14 cellular contexts compared by ENCODE assay signal in the genomic region with DNA sequence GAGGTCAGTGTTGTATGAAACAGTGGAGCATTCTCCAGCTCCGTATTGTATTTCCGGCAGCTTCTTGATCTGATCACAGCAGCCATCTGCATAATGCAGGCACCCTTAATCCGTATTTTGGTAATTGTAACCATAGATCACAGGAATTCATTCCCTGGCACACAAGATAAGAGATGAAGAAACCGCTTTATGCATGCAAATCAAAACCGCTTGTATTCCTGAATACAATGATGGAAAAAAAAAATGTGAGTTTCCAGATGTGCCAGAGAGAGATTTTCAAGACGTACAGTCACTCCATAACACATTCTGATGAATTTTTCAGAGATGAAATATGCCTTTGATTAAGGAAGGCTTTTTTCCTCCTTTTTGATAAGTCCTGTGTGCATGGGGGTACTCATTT.
"Had no signal": no experiment of that assay in that cellular context is flagged by ENCODE, and none has a peak within 500 bp of the region (broad histone marks: within the 10 kb centered on the region; RNA-seq: fewer than 3 reads in every experiment).

No MANE protein-coding gene starts in this region.

- H3K27ac ChIP-seq: esophagus muscularis mucosa, left lung, sigmoid colon, WERI-Rb-1 had no signal

- H3K27me3 ChIP-seq: sigmoid colon had no signal

- H3K36me3 ChIP-seq: esophagus muscularis mucosa, left lung, sigmoid colon, WERI-Rb-1 had no signal

- H3K4me1 ChIP-seq: esophagus muscularis mucosa, left lung, sigmoid colon had no signal

- H3K9me3 ChIP-seq: esophagus muscularis mucosa, left lung, mucosa of descending colon, sigmoid colon had no signal

- DNase-seq: activated CD4-positive, alpha-beta T cell treated with anti-CD3 and anti-CD28 coated beads for 1 hour; activated CD4-positive, alpha-beta T cell treated with anti-CD3 and anti-CD28 coated beads, Interleukin-2, amount 50 U/mL, for 48 hours; amygdala; dermis blood vessel endothelial cell; effector memory CD4-positive, alpha-beta T cell; foreskin melanocyte; kidney; left lung; mucosa of descending colon; naive B cell; sigmoid colon; stimulated activated naive CD4-positive, alpha-beta T cell; WERI-Rb-1 had no signal

- H3K4me3 ChIP-seq: esophagus muscularis mucosa, left lung, mucosa of descending colon, sigmoid colon had no signal
